ENCODE assay signal across 8 cellular contexts in the genomic region with DNA sequence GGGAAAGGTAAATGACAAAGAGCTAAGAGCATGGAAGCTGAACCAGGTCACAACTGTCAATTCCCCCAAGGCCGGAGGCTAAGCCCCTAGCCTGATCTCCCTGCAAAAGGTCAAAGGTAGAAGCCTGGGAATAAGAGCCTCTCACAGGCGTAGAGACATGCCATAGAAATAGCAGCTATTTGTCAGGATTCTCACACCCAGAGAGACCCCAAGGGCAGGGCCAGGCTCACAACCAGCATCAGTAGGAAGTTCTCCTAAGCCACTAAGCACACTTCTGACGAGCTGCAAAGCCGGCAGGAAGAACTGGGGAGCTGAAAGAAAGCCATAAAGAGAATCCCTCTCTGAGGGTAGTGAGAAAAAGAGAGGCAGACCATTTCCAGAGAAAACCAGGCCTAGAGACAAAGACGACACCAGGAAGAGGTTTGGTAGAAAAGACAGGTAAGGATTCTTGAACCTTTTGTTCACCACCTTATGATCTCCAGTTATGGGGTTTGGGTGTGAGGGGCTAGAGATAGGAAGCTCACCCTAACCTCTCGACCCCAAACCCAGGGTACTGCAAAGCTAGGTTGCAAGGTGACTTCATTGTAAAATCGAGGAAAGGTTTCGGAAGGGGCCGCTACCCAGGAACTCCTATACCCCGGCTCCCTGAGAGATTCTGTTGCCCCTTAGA. TPM values are rescaled to one million over a fixed set of nuclear protein-coding genes. Genes with fewer than 3 reads are reported as not detected.
DNase-seq lines count a peak whose midpoint lies in the region; ATAC-seq and TF ChIP-seq lines count a peak whose summit lies in the region.

No MANE protein-coding gene starts in this region.

- no peaks in the 10 kb centered on the region for H3K27me3 ChIP-seq in iPS-15b (ENCODE audit: control insufficient read depth, insufficient read depth, low read length)

- CTCF ChIA-PET in activated CD8-positive, alpha-beta memory T cell treated with anti-CD3 and anti-CD28 coated beads, Interleukin-2, amount 10 ng/mL, durations not matched to agents 7 days and 5 days (lab: Charles Lee), result interaction anchor here (0.5 to 6.7 kb wide), 32 partner anchors 8 to 450 kb away, joined by 3 to 154 read pairs (median 10); partner anchors contain the start of genes ANKRD52, COQ10A, ESYT1 and MYL6
- CTCF ChIA-PET in activated CD4-positive, alpha-beta memory T cell treated with anti-CD3 and anti-CD28 coated beads, Interleukin-2, amount 10 ng/mL, durations not matched to agents 7 days and 5 days (lab: Charles Lee), result interaction anchor here (0.9 to 9.6 kb wide), 19 partner anchors 11 to 447 kb away, joined by 3 to 271 read pairs (median 9); partner anchors contain the start of genes ANKRD52, COQ10A, ESYT1 and MYL6

- H3K4me3 Mint-ChIP-seq in activated CD8-positive, alpha-beta memory T cell treated with anti-CD3 and anti-CD28 coated beads, Interleukin-2, amount 10 ng/mL, durations not matched to agents 7 days and 5 days, result peak overlapping the region; percentile 86
- peak overlapping the region; percentile 84 for H3K4me3 Mint-ChIP-seq in activated CD4-positive, alpha-beta memory T cell treated with anti-CD3 and anti-CD28 coated beads, Interleukin-2, amount 10 ng/mL, durations not matched to agents 7 days and 5 days
- H3K4me3 Mint-ChIP-seq in stimulated activated effector memory CD8-positive, alpha-beta T cell treated with anti-CD3 and anti-CD28 coated beads, Interleukin-12 subunit alpha, Interleukin-12 subunit beta, amount 100 ng/mL, for 72 hours, result peak overlapping the region; percentile 97

- peak overlapping the region; percentile 71 for H3K9ac ChIP-seq in iPS-15b (ENCODE audit: low read depth, low read length)

- peaks cover 26% of the 10 kb centered on the region for H3K36me3 ChIP-seq in iPS-15b (ENCODE audit: control insufficient read depth, insufficient read depth, low read length)

- peaks cover 26% of the 10 kb centered on the region for H3K36me3 Mint-ChIP-seq in activated CD8-positive, alpha-beta memory T cell treated with anti-CD3 and anti-CD28 coated beads, Interleukin-2, amount 10 ng/mL, durations not matched to agents 7 days and 5 days
- peaks cover 54% of the 10 kb centered on the region for H3K36me3 Mint-ChIP-seq in activated CD4-positive, alpha-beta memory T cell treated with anti-CD3 and anti-CD28 coated beads, Interleukin-2, amount 10 ng/mL, durations not matched to agents 7 days and 5 days (ENCODE audit: low read depth)
- peaks cover 70% of the 10 kb centered on the region for H3K36me3 Mint-ChIP-seq in stimulated activated effector memory CD8-positive, alpha-beta T cell treated with anti-CD3 and anti-CD28 coated beads, Interleukin-12 subunit alpha, Interleukin-12 subunit beta, amount 100 ng/mL, for 72 hours

- no peaks in the 10 kb centered on the region for H3K27me3 Mint-ChIP-seq in activated CD8-positive, alpha-beta memory T cell treated with anti-CD3 and anti-CD28 coated beads, Interleukin-2, amount 10 ng/mL, durations not matched to agents 7 days and 5 days
- no peaks in the 10 kb centered on the region for H3K27me3 Mint-ChIP-seq in activated CD4-positive, alpha-beta memory T cell treated with anti-CD3 and anti-CD28 coated beads, Interleukin-2, amount 10 ng/mL, durations not matched to agents 7 days and 5 days

- H3K27ac Mint-ChIP-seq in activated CD8-positive, alpha-beta memory T cell treated with anti-CD3 and anti-CD28 coated beads, Interleukin-2, amount 10 ng/mL, durations not matched to agents 7 days and 5 days, result peak overlapping the region; percentile 85
- peak overlapping the region; percentile 77 for H3K27ac Mint-ChIP-seq in activated CD4-positive, alpha-beta memory T cell treated with anti-CD3 and anti-CD28 coated beads, Interleukin-2, amount 10 ng/mL, durations not matched to agents 7 days and 5 days
- peak overlapping the region; percentile 90 for H3K27ac Mint-ChIP-seq in stimulated activated effector memory CD8-positive, alpha-beta T cell treated with anti-CD3 and anti-CD28 coated beads, Interleukin-12 subunit alpha, Interleukin-12 subunit beta, amount 100 ng/mL, for 72 hours

- no peak for TF ChIP-seq CTCF in GM13977 (IDR thresholded peaks at IDR 0.05; ENCODE audit: extremely low read depth, insufficient read depth, missing control alignments)

- H3K4me1 Mint-ChIP-seq in activated CD8-positive, alpha-beta memory T cell treated with anti-CD3 and anti-CD28 coated beads, Interleukin-2, amount 10 ng/mL, durations not matched to agents 7 days and 5 days, result peaks cover 43% of the 10 kb centered on the region
- peaks cover 50% of the 10 kb centered on the region for H3K4me1 Mint-ChIP-seq in activated CD4-positive, alpha-beta memory T cell treated with anti-CD3 and anti-CD28 coated beads, Interleukin-2, amount 10 ng/mL, durations not matched to agents 7 days and 5 days
- peaks cover 53% of the 10 kb centered on the region for H3K4me1 Mint-ChIP-seq in stimulated activated effector memory CD8-positive, alpha-beta T cell treated with anti-CD3 and anti-CD28 coated beads, Interleukin-12 subunit alpha, Interleukin-12 subunit beta, amount 100 ng/mL, for 72 hours

- POLR2A ChIA-PET in activated CD4-positive, alpha-beta memory T cell treated with anti-CD3 and anti-CD28 coated beads, Interleukin-2, amount 10 ng/mL, durations not matched to agents 7 days and 5 days (lab: Charles Lee), result interaction anchor here (0.8 to 5.1 kb wide), 20 partner anchors 9 to 441 kb away, joined by 3 to 114 read pairs (median 10); partner anchors contain the start of genes ANKRD52, ESYT1, MYL6 and MYL6B

- H3K4me1 ChIP-seq in iPS-15b (ENCODE audit: control insufficient read depth, insufficient read depth, low read length), result peaks cover 8% of the 10 kb centered on the region

- in situ Hi-C loops in GM13977 (cut with MboI; ENCODE audit: low pct_unique_long_range_greater_than_20kb, low sequenced_read_pairs, unreplicated experiment), result no loop called here

- no peaks in the 10 kb centered on the region for H3K9me3 Mint-ChIP-seq in activated CD8-positive, alpha-beta memory T cell treated with anti-CD3 and anti-CD28 coated beads, Interleukin-2, amount 10 ng/mL, durations not matched to agents 7 days and 5 days (ENCODE audit: low read depth)
- no peaks in the 10 kb centered on the region for H3K9me3 Mint-ChIP-seq in activated CD4-positive, alpha-beta memory T cell treated with anti-CD3 and anti-CD28 coated beads, Interleukin-2, amount 10 ng/mL, durations not matched to agents 7 days and 5 days
- H3K9me3 Mint-ChIP-seq in stimulated activated effector memory CD8-positive, alpha-beta T cell treated with anti-CD3 and anti-CD28 coated beads, Interleukin-12 subunit alpha, Interleukin-12 subunit beta, amount 100 ng/mL, for 72 hours, result no peaks in the 10 kb centered on the region

- no peak for ATAC-seq in activated CD8-positive, alpha-beta memory T cell treated with anti-CD3 and anti-CD28 coated beads, Interleukin-2, amount 10 ng/mL, durations not matched to agents 7 days and 5 days
- ATAC-seq in stimulated activated effector memory CD8-positive, alpha-beta T cell treated with anti-CD3 and anti-CD28 coated beads, Interleukin-12 subunit alpha, Interleukin-12 subunit beta, amount 100 ng/mL, for 72 hours, result no peak
- ATAC-seq in GM21381 (IDR thresholded peaks at IDR 0.05; ENCODE audit: unreplicated experiment), result no peak

- H3K4me3 ChIP-seq in iPS-15b (ENCODE audit: low read depth, low read length), result peak overlapping the region; percentile 82

- no peaks in the 10 kb centered on the region for H3K9me3 ChIP-seq in iPS-15b (ENCODE audit: control insufficient read depth, insufficient read depth, low read length)

- no peak for DNase-seq in activated CD8-positive, alpha-beta memory T cell treated with anti-CD3 and anti-CD28 coated beads, Interleukin-2, amount 10 ng/mL, durations not matched to agents 7 days and 5 days
- DNase-seq in activated CD8-positive, alpha-beta memory T cell treated with anti-CD3 and anti-CD28 coated beads for 24 hours, result no peak
- no peak for DNase-seq in activated CD4-positive, alpha-beta memory T cell treated with anti-CD3 and anti-CD28 coated beads, Interleukin-2, amount 10 ng/mL, durations not matched to agents 7 days and 5 days
- no peak for DNase-seq in stimulated activated effector memory CD8-positive, alpha-beta T cell treated with anti-CD3 and anti-CD28 coated beads, Interleukin-12 subunit alpha, Interleukin-12 subunit beta, amount 100 ng/mL, for 72 hours (ENCODE audit: low spot score in 2 of 2)
- DNase-seq in GM13977 (ENCODE audit: low spot score) (no peak), GF-D8 (lab: John Stamatoyannopoulos, UW) (no peak)

RNA-seq across cellular contexts. Expression of gene SMARCC2, which starts 1.0 kb away (rescaled TPM):
- 100 to 1,000 TPM; 147 to 150 TPM for total RNA-seq in activated CD8-positive, alpha-beta memory T cell treated with anti-CD3 and anti-CD28 coated beads, Interleukin-2, amount 10 ng/mL, durations not matched to agents 7 days and 5 days
- 100 to 1,000 TPM; 133 to 137 TPM for total RNA-seq in activated CD4-positive, alpha-beta memory T cell treated with anti-CD3 and anti-CD28 coated beads, Interleukin-2, amount 10 ng/mL, durations not matched to agents 7 days and 5 days

RNA-seq across cellular contexts. Expression of gene MYL6, which starts 30.1 kb away (rescaled TPM):
- total RNA-seq in activated CD8-positive, alpha-beta memory T cell treated with anti-CD3 and anti-CD28 coated beads, Interleukin-2, amount 10 ng/mL, durations not matched to agents 7 days and 5 days, result 1,000 to 10,000 TPM; 1,307 to 1,412 TPM
- total RNA-seq in activated CD4-positive, alpha-beta memory T cell treated with anti-CD3 and anti-CD28 coated beads, Interleukin-2, amount 10 ng/mL, durations not matched to agents 7 days and 5 days, result 1,000 to 10,000 TPM; 1,594 to 1,602 TPM

RNA-seq across cellular contexts. Expression of gene RNF41, which starts 33.5 kb away (rescaled TPM):
- total RNA-seq in activated CD8-positive, alpha-beta memory T cell treated with anti-CD3 and anti-CD28 coated beads, Interleukin-2, amount 10 ng/mL, durations not matched to agents 7 days and 5 days, result 10 to 100 TPM; 28.2 to 34.2 TPM
- 10 to 100 TPM; 33.8 to 35.2 TPM for total RNA-seq in activated CD4-positive, alpha-beta memory T cell treated with anti-CD3 and anti-CD28 coated beads, Interleukin-2, amount 10 ng/mL, durations not matched to agents 7 days and 5 days

RNA-seq across cellular contexts. Expression of gene MYL6B, which starts 35.9 kb away (rescaled TPM):
- total RNA-seq in activated CD8-positive, alpha-beta memory T cell treated with anti-CD3 and anti-CD28 coated beads, Interleukin-2, amount 10 ng/mL, durations not matched to agents 7 days and 5 days, result 10 to 100 TPM; 67.6 to 85.2 TPM
- total RNA-seq in activated CD4-positive, alpha-beta memory T cell treated with anti-CD3 and anti-CD28 coated beads, Interleukin-2, amount 10 ng/mL, durations not matched to agents 7 days and 5 days, result 10 to 100 TPM; 60.4 to 63.2 TPM

RNA-seq across cellular contexts. Expression of gene NABP2, which starts 35.9 kb away (rescaled TPM):
- total RNA-seq in activated CD8-positive, alpha-beta memory T cell treated with anti-CD3 and anti-CD28 coated beads, Interleukin-2, amount 10 ng/mL, durations not matched to agents 7 days and 5 days, result 10 to 100 TPM; 62.8 to 80.6 TPM
- 10 to 100 TPM; 49.6 to 52.3 TPM for total RNA-seq in activated CD4-positive, alpha-beta memory T cell treated with anti-CD3 and anti-CD28 coated beads, Interleukin-2, amount 10 ng/mL, durations not matched to agents 7 days and 5 days
